In genomic region chr10:110762849-110763211, GRCh38 we compare ENCODE assay signal across 20 cellular contexts.
"Had no signal": no experiment of that assay in that cellular context is flagged by ENCODE, and none has a peak within 500 bp of the region (broad histone marks: within the 10 kb centered on the region; RNA-seq: fewer than 3 reads in every experiment).

No MANE protein-coding gene starts in this region.

- H3K36me3 Mint-ChIP-seq: activated naive CD8-positive, alpha-beta T cell treated with anti-CD3 and anti-CD28 coated beads, Interleukin-2, amount 10 ng/mL, durations not matched to agents 7 days and 5 days; memory B cell; naive thymus-derived CD8-positive, alpha-beta T cell; WTC11 had no signal

- H3K4me3 ChIP-seq: left lung, sigmoid colon, stomach, testis had no signal

- H3K4me1 Mint-ChIP-seq: memory B cell; naive thymus-derived CD8-positive, alpha-beta T cell; WTC11 had no signal

- H3K9me3 Mint-ChIP-seq: activated CD8-positive, alpha-beta T cell treated with anti-CD3 and anti-CD28 coated beads for 36 hours; activated naive CD8-positive, alpha-beta T cell treated with anti-CD3 and anti-CD28 coated beads, Interleukin-2, amount 10 ng/mL, durations not matched to agents 7 days and 5 days; dendritic cell treated with granulocyte-macrophage colony-stimulating factor and Interleukin-4, amounts not matched to agents 40 ng/mL and 50 ng/mL, for 4 days; memory B cell; naive thymus-derived CD8-positive, alpha-beta T cell; WTC11 had no signal

- H3K9me3 ChIP-seq: left lung, neutrophil, sigmoid colon, stomach, testis had no signal

- H3K27me3 Mint-ChIP-seq: activated CD8-positive, alpha-beta T cell treated with anti-CD3 and anti-CD28 coated beads for 36 hours; activated naive CD8-positive, alpha-beta T cell treated with anti-CD3 and anti-CD28 coated beads, Interleukin-2, amount 10 ng/mL, durations not matched to agents 7 days and 5 days had no signal

- H3K4me1 ChIP-seq: stomach, testis had no signal

- H3K27ac ChIP-seq: foreskin keratinocyte, left lung, neutrophil, sigmoid colon, stomach, testis had no signal

- DNase-seq: activated CD4-positive, alpha-beta T cell treated with anti-CD3 and anti-CD28 coated beads for 48 hours; activated CD8-positive, alpha-beta memory T cell treated with anti-CD3 and anti-CD28 coated beads, Interleukin-2, amount 50 U/mL, for 48 hours; activated CD8-positive, alpha-beta T cell treated with anti-CD3 and anti-CD28 coated beads for 36 hours; activated gamma-delta T cell treated with Interleukin-2 at 50 U/mL for 16 hours; activated naive CD8-positive, alpha-beta T cell treated with anti-CD3 and anti-CD28 coated beads, Interleukin-2, amount 10 ng/mL, durations not matched to agents 7 days and 5 days; cerebellar nuclear complex; effector memory CD4-positive, alpha-beta T cell; foreskin keratinocyte; left lung; naive thymus-derived CD8-positive, alpha-beta T cell; posterior cingulate gyrus; sigmoid colon; stimulated activated CD4-positive, alpha-beta T cell treated with anti-CD3 and anti-CD28 coated beads, Interleukin-1b, Interleukin-23, amount 100 ng/mL, for 48 hours; stomach; SW 1271; testis had no signal

- H3K27ac Mint-ChIP-seq: activated CD8-positive, alpha-beta T cell treated with anti-CD3 and anti-CD28 coated beads for 36 hours; activated naive CD8-positive, alpha-beta T cell treated with anti-CD3 and anti-CD28 coated beads, Interleukin-2, amount 10 ng/mL, durations not matched to agents 7 days and 5 days; dendritic cell treated with granulocyte-macrophage colony-stimulating factor and Interleukin-4, amounts not matched to agents 40 ng/mL and 50 ng/mL, for 4 days; memory B cell; WTC11 had no signal

- H3K27me3 ChIP-seq: foreskin keratinocyte, neutrophil, sigmoid colon, testis had no signal

- ATAC-seq: activated CD8-positive, alpha-beta T cell treated with anti-CD3 and anti-CD28 coated beads for 36 hours; foreskin keratinocyte; left lung; naive thymus-derived CD8-positive, alpha-beta T cell; WTC11 had no signal

- H3K4me3 Mint-ChIP-seq: activated CD8-positive, alpha-beta T cell treated with anti-CD3 and anti-CD28 coated beads for 36 hours; activated naive CD8-positive, alpha-beta T cell treated with anti-CD3 and anti-CD28 coated beads, Interleukin-2, amount 10 ng/mL, durations not matched to agents 7 days and 5 days; dendritic cell treated with granulocyte-macrophage colony-stimulating factor and Interleukin-4, amounts not matched to agents 40 ng/mL and 50 ng/mL, for 4 days; memory B cell; naive thymus-derived CD8-positive, alpha-beta T cell; WTC11 had no signal

- H3K36me3 ChIP-seq: left lung, neutrophil, sigmoid colon, stomach had no signal
